Comparison of ENCODE assay signal across 9 cellular contexts in genomic region chr4:54659213-54660144, GRCh38. TPM values are rescaled to one million over a fixed set of nuclear protein-coding genes. Genes with fewer than 3 reads are reported as not detected.
A peak's percentile ranks its signal among the peaks of the same experiment; 100 is the strongest.
DNase-seq lines count a peak whose midpoint lies in the region; ATAC-seq and TF ChIP-seq lines count a peak whose summit lies in the region.
"Had no signal": no experiment of that assay in that cellular context is flagged by ENCODE, and none has a peak within 500 bp of the region (broad histone marks: within the 10 kb centered on the region; RNA-seq: fewer than 3 reads in every experiment).

No MANE protein-coding gene starts in this region.

- 9 to 14% methylated on average over 4 to 18 of the region's 23 CpGs for WGBS in gastroesophageal sphincter (ENCODE audit: low coverage in 1 of 2), 2 donors

- no peak for ATAC-seq in gastroesophageal sphincter
- ATAC-seq in GM19351 (IDR thresholded peaks at IDR 0.05; ENCODE audit: unreplicated experiment) = no peak

- H3K4me3 ChIP-seq in gastroesophageal sphincter (peak overlapping the region; percentile 18 to 62), parathyroid adenoma (ENCODE audit: low read depth, low read length) (peak overlapping the region; percentile 57)

- TF ChIP-seq POLR2A in gastroesophageal sphincter (IDR thresholded peaks at IDR 0.05) = no peak

- H3K4me1 ChIP-seq in gastroesophageal sphincter (peaks cover 0 to 34% (median 23%) of the 10 kb centered on the region in 3 donors), parathyroid adenoma (no peaks in the 10 kb centered on the region)

- H3K9ac ChIP-seq in parathyroid adenoma = no peak overlapping the region

- H3K27ac ChIP-seq in gastroesophageal sphincter (peak overlapping the region in 2 of 4 donors; percentile 57 to 64), parathyroid adenoma (no peak overlapping the region)

- TF ChIP-seq CTCF in gastroesophageal sphincter (IDR thresholded peaks at IDR 0.05) (no peak), parathyroid adenoma (IDR thresholded peaks at IDR 0.05) (no peak)

- H3K36me3 ChIP-seq in gastroesophageal sphincter = no peaks in the 10 kb centered on the region
- H3K36me3 ChIP-seq in parathyroid adenoma (ENCODE audit: control insufficient read depth, insufficient read depth, low read length) = no peaks in the 10 kb centered on the region

- DNase-seq in NCI-H2196 (lab: John Stamatoyannopoulos, UW; ENCODE audit: unreplicated experiment) = peak; percentile 17
- DNase-seq in NCI-H2196 treated with DMSO at 0.1 percent for 48 hours (lab: John Stamatoyannopoulos, UW; ENCODE audit: unreplicated experiment) = no peak
- peak; percentile 2 for DNase-seq in SW480 (ENCODE audit: low spot score)
- DNase-seq in NCI-H1436 (lab: John Stamatoyannopoulos, UW) = no peak
- DNase-seq in effector CD4-positive, alpha-beta T cell = no peak
- DNase-seq: DND-41 had no signal

- H2AFZ ChIP-seq in parathyroid adenoma = peak overlapping the region; percentile 50

- peak overlapping the region; percentile 97 for H3K4me2 ChIP-seq in parathyroid adenoma (ENCODE audit: low read length)

- H3K9me3 ChIP-seq in gastroesophageal sphincter = no peaks in the 10 kb centered on the region
- H3K9me3 ChIP-seq in parathyroid adenoma (ENCODE audit: control insufficient read depth, low read length) = no peaks in the 10 kb centered on the region

- no peak for TF ChIP-seq EP300 in gastroesophageal sphincter (IDR thresholded peaks at IDR 0.05)

- H3K79me2 ChIP-seq in parathyroid adenoma = no peaks in the 10 kb centered on the region

- peaks cover 67% of the 10 kb centered on the region for H3K27me3 ChIP-seq in gastroesophageal sphincter
- no peaks in the 10 kb centered on the region for H3K27me3 ChIP-seq in parathyroid adenoma (ENCODE audit: control insufficient read depth, insufficient read depth, low read length)

RNA-seq across cellular contexts. Expression of gene KIT, which starts 1.7 kb away (rescaled TPM):
- 10 to 100 TPM; 25.4 to 69.3 (median 33.8) TPM for total RNA-seq in gastroesophageal sphincter

Comparison
In these comparisons a context has a peak if more than half of its experiments do, and no peak if none do; other contexts are left out.
1. DNase-seq: peak in NCI-H2196 (single experiment) and SW480 (single experiment); none in NCI-H2196 treated with DMSO at 0.1 percent for 48 hours (single experiment), NCI-H1436 (single experiment) and effector CD4-positive, alpha-beta T cell (single experiment).